In genomic region chr12:124465473-124465872, GRCh38 we compare ENCODE assay signal across 8 cellular contexts.
DNase-seq lines count a peak whose midpoint lies in the region; ATAC-seq, FAIRE-seq and TF ChIP-seq lines count a peak whose summit lies in the region.

No MANE protein-coding gene starts in this region.

- H3K9me1 ChIP-seq in endothelial cell of umbilical vein (replicated peaks; ENCODE audit: control insufficient read depth, extremely low read depth, insufficient read depth, low read length), result no peaks in the 10 kb centered on the region

- H3K79me2 ChIP-seq in SU-DHL-6 (ENCODE audit: insufficient read depth, low read length) (no peaks in the 10 kb centered on the region), endothelial cell of umbilical vein (ENCODE audit: control insufficient read depth, insufficient read depth, low read length) (peaks cover 5% of the 10 kb centered on the region)

- H3K27ac ChIP-seq in SU-DHL-6 (ENCODE audit: low read depth, low read length) (peak overlapping the region; percentile 84), endothelial cell of umbilical vein (ENCODE audit: insufficient read depth, low read depth, low read length) (peak overlapping the region; percentile 71), stomach (peak overlapping the region; percentile 26 to 60 (median 31))

- no TSS peak for BruUV-seq in endothelial cell of umbilical vein (replicated peaks; lab: Mats Ljungman, UMichigan)

- no peak for DNase-seq in activated naive CD4-positive, alpha-beta T cell (lab: John Stamatoyannopoulos, UW)
- no peak for DNase-seq in endothelial cell of umbilical vein (ENCODE audit: low read depth, low spot score)
- DNase-seq in stomach, result no peak
- DNase-seq in H54 (ENCODE audit: insufficient read length, low spot score), result no peak
- DNase-seq in NCI-H146 treated with DMSO at 0.1 percent for 48 hours (lab: John Stamatoyannopoulos, UW; ENCODE audit: unreplicated experiment), result no peak

- no peaks in the 10 kb centered on the region for H3K9me3 Mint-ChIP-seq in activated naive CD4-positive, alpha-beta T cell treated with anti-CD3 and anti-CD28 coated beads, Interleukin-2, amount 50 U/mL, for 24 hours

- H3K9me3 ChIP-seq in SU-DHL-6 (ENCODE audit: insufficient read depth, low read length) (no peaks in the 10 kb centered on the region), endothelial cell of umbilical vein (replicated peaks; ENCODE audit: control insufficient read depth, insufficient read depth, low read length) (peaks cover 2% of the 10 kb centered on the region), stomach (peaks cover 0 to 14% (median 4%) of the 10 kb centered on the region in 4 donors)

- intact Hi-C loops in endothelial cell of umbilical vein (cut with micrococcal nuclease), result loop anchor here (5.0 kb wide), 1 partner anchor 108 kb away; no protein-coding TSS in a partner anchor
- intact Hi-C loops in stomach (cut with DNase I; ENCODE audit: low total_unique reads), result no loop called here

- no peaks in the 10 kb centered on the region for H3F3A ChIP-seq in SU-DHL-6 (ENCODE audit: insufficient read depth)

- no peaks in the 10 kb centered on the region for H3K9me2 ChIP-seq in SU-DHL-6 (replicated peaks; ENCODE audit: insufficient read depth, low read length)

- peak overlapping the region; percentile 46 for H3K27ac Mint-ChIP-seq in activated naive CD4-positive, alpha-beta T cell treated with anti-CD3 and anti-CD28 coated beads, Interleukin-2, amount 50 U/mL, for 24 hours

- CTCF ChIA-PET in endothelial cell of umbilical vein (lab: Charles Lee), result interaction anchor here (0.7 to 1.9 kb wide), 6 partner anchors 9 to 216 kb away, joined by 3 to 7 read pairs (median 4); no protein-coding TSS in a partner anchor

- ATAC-seq in GM19467 (IDR thresholded peaks at IDR 0.05; ENCODE audit: unreplicated experiment), result no peak

- H3K4me1 ChIP-seq in endothelial cell of umbilical vein (ENCODE audit: control insufficient read depth, extremely low read depth, insufficient read depth, low read length), result peaks cover 12% of the 10 kb centered on the region
- peaks cover 0 to 49% (median 25%) of the 10 kb centered on the region in 4 donors for H3K4me1 ChIP-seq in stomach

- TF ChIP-seq EP300 in stomach (IDR thresholded peaks at IDR 0.05), result no peak

- no peak for TF ChIP-seq POLR2A in endothelial cell of umbilical vein (IDR thresholded peaks at IDR 0.05; ENCODE audit: low read depth, low read length)
- TF ChIP-seq POLR2A in stomach (IDR thresholded peaks at IDR 0.05), result no peak
- no peak for TF ChIP-seq POLR2A in H54 (IDR thresholded peaks at IDR 0.05; ENCODE audit: low read depth, low read length)

- H3K4me2 ChIP-seq in SU-DHL-6 (ENCODE audit: low read depth, low read length, poor library complexity, severe bottlenecking) (peak overlapping the region; percentile 50), endothelial cell of umbilical vein (ENCODE audit: insufficient read depth, low read length) (no peak overlapping the region)

- no peaks in the 10 kb centered on the region for H3K27me3 Mint-ChIP-seq in activated naive CD4-positive, alpha-beta T cell treated with anti-CD3 and anti-CD28 coated beads, Interleukin-2, amount 50 U/mL, for 24 hours

- TF ChIP-seq CTCF in SU-DHL-6 (IDR thresholded peaks at IDR 0.05; ENCODE audit: insufficient read depth, low read length, poor library complexity, severe bottlenecking) (no peak), endothelial cell of umbilical vein (IDR thresholded peaks at IDR 0.05; ENCODE audit: extremely low read depth in 1 of 2, insufficient read depth in 1 of 2, low read depth in 1 of 2, low read length in 2 of 2) (no peak), stomach (IDR thresholded peaks at IDR 0.05) (no peak)

- no peak for FAIRE-seq in endothelial cell of umbilical vein (lab: Jason Lieb, UNC)
- no peak for FAIRE-seq in H54 (lab: Jason Lieb, UNC)

- H3K4me3 ChIP-seq in SU-DHL-6 (ENCODE audit: insufficient read depth, low read length, poor library complexity, severe bottlenecking), result no peak overlapping the region
- no peak overlapping the region for H3K4me3 ChIP-seq in endothelial cell of umbilical vein (replicated peaks in 1 of 3; ENCODE audit: insufficient read depth in 1 of 3, low read depth in 1 of 3, low read length in 3 of 3)
- H3K4me3 ChIP-seq in stomach, result peak overlapping the region in 2 of 4 donors; percentile 13 to 30

- H3K9ac ChIP-seq in SU-DHL-6 (ENCODE audit: low read length), result peak overlapping the region; percentile 40; the same call in 1 of the 2 replicates
- no peak overlapping the region for H3K9ac ChIP-seq in endothelial cell of umbilical vein (replicated peaks; ENCODE audit: extremely low read depth, insufficient read depth, low read length)

- dilution Hi-C loops in endothelial cell of umbilical vein (cut with MboI; ENCODE audit: extremely low pct_ligation_motif_present, low sequenced_read_pairs), result no loop called here

- H3K4me1 Mint-ChIP-seq in activated naive CD4-positive, alpha-beta T cell treated with anti-CD3 and anti-CD28 coated beads, Interleukin-2, amount 50 U/mL, for 24 hours, result peaks cover 40% of the 10 kb centered on the region

- no peaks in the 10 kb centered on the region for H3K36me3 ChIP-seq in SU-DHL-6 (ENCODE audit: low read length)
- peaks cover 10 to 19% of the 10 kb centered on the region in 2 experiments for H3K36me3 ChIP-seq in endothelial cell of umbilical vein (ENCODE audit: control insufficient read depth in 2 of 2, extremely low read depth in 1 of 2, insufficient read depth in 2 of 2, low read length in 2 of 2)
- peaks cover 20 to 77% (median 77%) of the 10 kb centered on the region in 4 donors for H3K36me3 ChIP-seq in stomach

- H4K20me1 ChIP-seq in SU-DHL-6 (ENCODE audit: low read depth, low read length), result no peaks in the 10 kb centered on the region
- H4K20me1 ChIP-seq in endothelial cell of umbilical vein (replicated peaks; ENCODE audit: control insufficient read depth, extremely low read depth, insufficient read depth, low read length), result no peaks in the 10 kb centered on the region

- POLR2A ChIA-PET in endothelial cell of umbilical vein (lab: Charles Lee), result no interaction called here

- H2AFZ ChIP-seq in SU-DHL-6 (ENCODE audit: low read depth, low read length, severe bottlenecking), result no peak overlapping the region
- no peak overlapping the region for H2AFZ ChIP-seq in endothelial cell of umbilical vein (ENCODE audit: low read depth, low read length)

- peak overlapping the region; percentile 66 for H3K4me3 Mint-ChIP-seq in activated naive CD4-positive, alpha-beta T cell treated with anti-CD3 and anti-CD28 coated beads, Interleukin-2, amount 50 U/mL, for 24 hours

- H3K27me3 ChIP-seq in SU-DHL-6 (ENCODE audit: low read length) (no peaks in the 10 kb centered on the region), endothelial cell of umbilical vein (ENCODE audit: control insufficient read depth in 2 of 2, insufficient read depth in 2 of 2, low read length in 2 of 2) (no peaks in the 10 kb centered on the region), stomach (no peaks in the 10 kb centered on the region)

- H3K36me3 Mint-ChIP-seq in activated naive CD4-positive, alpha-beta T cell treated with anti-CD3 and anti-CD28 coated beads, Interleukin-2, amount 50 U/mL, for 24 hours, result peaks cover 25% of the 10 kb centered on the region

- whole genome bisulfite sequencing in stomach, 5 donors, result 94 to 100% (median 100%) methylated on average over 1 of the region's 1 CpG

TF ChIP-seq in endothelial cell of umbilical vein, 7 proteins besides CTCF, POLR2A, EP300 and RAD21:
- TF ChIP-seq FOS (IDR thresholded peaks at IDR 0.05; ENCODE audit: borderline replicate concordance, insufficient read depth, low read length) (no peak), POLR2AphosphoS5 (IDR thresholded peaks at IDR 0.05; ENCODE audit: insufficient read depth, low read depth, low read length) (no peak), MYC (IDR thresholded peaks at IDR 0.05; ENCODE audit: low read depth, low read length) (no peak), MAX (IDR thresholded peaks at IDR 0.05; ENCODE audit: insufficient read depth, insufficient read length) (no peak), GATA2 (IDR thresholded peaks at IDR 0.05; ENCODE audit: insufficient read depth, insufficient read length, low read depth, low read length) (no peak), JUN (IDR thresholded peaks at IDR 0.05; ENCODE audit: borderline replicate concordance, insufficient read depth, insufficient read length, low read depth) (no peak), EZH2 (IDR thresholded peaks at IDR 0.05; ENCODE audit: borderline replicate concordance, low read depth, low read length, severe bottlenecking) (no peak)

Comparison
In these comparisons a context has a peak if more than half of its experiments do, and no peak if none do; other contexts are left out.
1. H3K27ac ChIP-seq: peak in every context shown above with its lines; median percentile 84 in SU-DHL-6; 71 in endothelial cell of umbilical vein; 31 in stomach.